Comparison of ENCODE assay signal across 29 cellular contexts in genomic region chr19:28023064-28023463, GRCh38.
A peak's percentile ranks its signal among the peaks of the same experiment; 100 is the strongest.
DNase-seq lines count a peak whose midpoint lies in the region; ATAC-seq, FAIRE-seq and TF ChIP-seq lines count a peak whose summit lies in the region.
"Had no signal": no experiment of that assay in that cellular context is flagged by ENCODE, and none has a peak within 500 bp of the region (broad histone marks: within the 10 kb centered on the region; RNA-seq: fewer than 3 reads in every experiment).

No MANE protein-coding gene starts in this region.

- H3K4me1 ChIP-seq in hepatocyte (ENCODE audit: insufficient read depth) (no peaks in the 10 kb centered on the region), skeletal muscle satellite cell (ENCODE audit: control insufficient read depth, insufficient read depth, low read length) (peaks cover 7% of the 10 kb centered on the region), HepG2 (ENCODE audit: insufficient read depth, low read length) (no peaks in the 10 kb centered on the region)
- H3K4me1 ChIP-seq: breast epithelium, esophagus squamous epithelium, Peyer's patch, uterus had no signal

- H3K4me3 ChIP-seq in hepatocyte, result no peak overlapping the region
- no peak overlapping the region for H3K4me3 ChIP-seq in skeletal muscle satellite cell (ENCODE audit: low read length)
- H3K4me3 ChIP-seq in HepG2 (replicated peaks in 1 of 3; ENCODE audit: insufficient read depth in 1 of 3, low read depth in 2 of 3, low read length in 3 of 3), result no peak overlapping the region
- H3K4me3 ChIP-seq: breast epithelium, coronary artery, esophagus squamous epithelium, GM23338, K562, Peyer's patch, uterus had no signal

- CTCF ChIA-PET in HepG2 (lab: Yijun Ruan, JAX; ENCODE audit: low intra/inter-chr PET ratio, low total read pairs), result no interaction called here

- H3K79me2 ChIP-seq in hepatocyte (no peaks in the 10 kb centered on the region), HepG2 (ENCODE audit: insufficient read depth, low read length) (no peaks in the 10 kb centered on the region)

- FAIRE-seq in HepG2 (lab: Jason Lieb, UNC), result no peak
- FAIRE-seq: GM18507, K562, TTC549 had no signal

- no peak overlapping the region for H3K27ac ChIP-seq in hepatocyte
- H3K27ac ChIP-seq in HepG2 (ENCODE audit: extremely low read length, insufficient read depth, low read length), result no peak overlapping the region
- H3K27ac ChIP-seq: breast epithelium, coronary artery, esophagus squamous epithelium, Peyer's patch, uterus had no signal

- TF ChIP-seq CTCF in hepatocyte (IDR thresholded peaks at IDR 0.05; ENCODE audit: poor library complexity), result no peak
- no peak for TF ChIP-seq CTCF in HepG2 (CRISPR knock-in tag; IDR thresholded peaks at IDR 0.05)

- POLR2A ChIA-PET in HepG2 (lab: Yijun Ruan, JAX), result no interaction called here

- no peaks in the 10 kb centered on the region for H3K9me2 ChIP-seq in hepatocyte (replicated peaks; ENCODE audit: insufficient read depth)

- H3K4me2 ChIP-seq in hepatocyte, result no peak overlapping the region
- no peak overlapping the region for H3K4me2 ChIP-seq in skeletal muscle satellite cell (ENCODE audit: low read length)
- H3K4me2 ChIP-seq in HepG2 (ENCODE audit: low read depth, low read length), result no peak overlapping the region
- H3K4me2 ChIP-seq: GM23338 had no signal

- H3K36me3 ChIP-seq in hepatocyte (replicated peaks; ENCODE audit: insufficient read depth, low read depth) (no peaks in the 10 kb centered on the region), skeletal muscle satellite cell (ENCODE audit: insufficient read depth, low read length) (no peaks in the 10 kb centered on the region), HepG2 (replicated peaks in 1 of 2; ENCODE audit: control insufficient read depth in 1 of 2, insufficient read depth in 2 of 2, low read length in 2 of 2) (no peaks in the 10 kb centered on the region)
- H3K36me3 ChIP-seq: breast epithelium, esophagus squamous epithelium, Peyer's patch, uterus had no signal

- H3K9ac ChIP-seq in skeletal muscle satellite cell (ENCODE audit: low read depth, low read length), result peak overlapping the region; percentile 21
- H3K9ac ChIP-seq in HepG2 (ENCODE audit: insufficient read depth, low read depth, low read length), result no peak overlapping the region

- TF ChIP-seq POLR2A in HepG2 (IDR thresholded peaks at IDR 0.05; ENCODE audit: insufficient read depth in 1 of 2, low read depth in 2 of 2, low read length in 2 of 2), result no peak

- intact Hi-C loops in HepG2 (cut with micrococcal nuclease; ENCODE audit: unreplicated experiment), result no loop called here

- H2AFZ ChIP-seq in hepatocyte (no peak overlapping the region), HepG2 (ENCODE audit: low read length) (no peak overlapping the region)
- H2AFZ ChIP-seq: GM23338 had no signal

- TF ChIP-seq EP300 in HepG2 (IDR thresholded peaks at IDR 0.05; ENCODE audit: low read depth in 2 of 2, low read length in 2 of 2), result no peak
- no peak for TF ChIP-seq EP300 in HepG2 (CRISPR knock-in tag; IDR thresholded peaks at IDR 0.05; ENCODE audit: borderline replicate concordance)

- H3K9me3 ChIP-seq in hepatocyte (ENCODE audit: low read depth) (no peaks in the 10 kb centered on the region), skeletal muscle satellite cell (replicated peaks; ENCODE audit: low read length) (no peaks in the 10 kb centered on the region), HepG2 (ENCODE audit: low read length) (peaks cover 89% of the 10 kb centered on the region)
- H3K9me3 ChIP-seq: breast epithelium, esophagus squamous epithelium, Peyer's patch, uterus had no signal

- H3K27me3 ChIP-seq in hepatocyte, result no peaks in the 10 kb centered on the region
- H3K27me3 ChIP-seq in skeletal muscle satellite cell (ENCODE audit: control insufficient read depth, insufficient read depth, low read length), result peaks cover 11% of the 10 kb centered on the region
- H3K27me3 ChIP-seq in HepG2 (ENCODE audit: control insufficient read depth in 1 of 2, insufficient read depth in 2 of 2, low read length in 2 of 2), result no peaks in the 10 kb centered on the region
- H3K27me3 ChIP-seq: breast epithelium, esophagus squamous epithelium, Peyer's patch, uterus had no signal

- in situ Hi-C loops in HepG2 (cut with HindIII; ENCODE audit: extremely low pct_ligation_motif_present, low pct_unique_long_range_greater_than_20kb), result no loop called here

- BruUV-seq in HepG2 (replicated peaks; lab: Mats Ljungman, UMichigan), result no TSS peak

- 64% methylated on average over 5 of the region's 5 CpGs for WGBS in hepatocyte (ENCODE audit: low lambda C conversion rate, missing lambda C conversion rate)
- 3% methylated on average over 5 of the region's 5 CpGs for WGBS in HepG2 (ENCODE audit: low lambda C conversion rate)

- ATAC-seq in HG02981 (IDR thresholded peaks at IDR 0.05; ENCODE audit: unreplicated experiment) (no peak), HepG2 (no peak), GM21723 (IDR thresholded peaks at IDR 0.05; ENCODE audit: unreplicated experiment) (no peak)
- ATAC-seq: activated CD4-positive, CD25-positive, alpha-beta regulatory T cell treated with anti-CD3 and anti-CD28 coated beads, Interleukin-2, amount 50 U/mL, for 24 hours; activated CD8-positive, alpha-beta T cell treated with anti-CD3 and anti-CD28 coated beads, Interleukin-2, amount 10 ng/mL, durations not matched to agents 7 days and 5 days; activated naive CD8-positive, alpha-beta T cell treated with anti-CD3 and anti-CD28 coated beads, Interleukin-2, amount 50 U/mL, for 24 hours; CD8-positive, alpha-beta T cell; effector memory CD8-positive, alpha-beta T cell; GM23338; K562; stimulated activated effector memory CD8-positive, alpha-beta T cell treated with anti-CD3 and anti-CD28 coated beads, Interleukin-12 subunit alpha, Interleukin-12 subunit beta, amount 100 ng/mL, for 72 hours had no signal

- TF ChIP-seq RAD21 in HepG2 (CRISPR knock-in tag; IDR thresholded peaks at IDR 0.05), result no peak

- DNase-seq in GM03348 (ENCODE audit: low spot score) (peak; percentile 43), astrocyte of the hippocampus (ENCODE audit: low read depth, low spot score) (peak; percentile 94), hepatocyte (ENCODE audit: low spot score) (peak; percentile 21), HepG2 (ENCODE audit: low spot score) (no peak)
- DNase-seq in NK-92 treated with Interleukin-12 subunit alpha and Interleukin-12 subunit beta, amount 100 ng/mL, for 24 hours (lab: John Stamatoyannopoulos, UW), result no peak
- DNase-seq: activated CD8-positive, alpha-beta T cell treated with anti-CD3 and anti-CD28 coated beads, Interleukin-2, amount 10 ng/mL, durations not matched to agents 7 days and 5 days; activated effector memory CD4-positive, alpha-beta T cell treated with anti-CD3 and anti-CD28 coated beads, Interleukin-2, amount 50 U/mL, for 16 hours; activated naive CD8-positive, alpha-beta T cell treated with anti-CD3 and anti-CD28 coated beads, Interleukin-2, amount 50 U/mL, for 24 hours; activated T-cell treated with anti-CD3 and anti-CD28 coated beads for 4 hours; CD8-positive, alpha-beta T cell; DMS 273 treated with DMSO at 0.1 percent for 48 hours; effector memory CD8-positive, alpha-beta T cell; esophagus squamous epithelium; NCI-H1417 treated with DMSO at 0.1 percent for 48 hours; NCI-H524 treated with DMSO at 0.1 percent for 48 hours; nucleus accumbens; Peyer's patch; uterus had no signal

- H4K20me1 ChIP-seq in hepatocyte (ENCODE audit: insufficient read depth, poor library complexity, severe bottlenecking), result no peaks in the 10 kb centered on the region
- no peaks in the 10 kb centered on the region for H4K20me1 ChIP-seq in HepG2 (ENCODE audit: insufficient read depth, low read length)

TF ChIP-seq in HepG2, 621 proteins besides CTCF, POLR2A, EP300 and RAD21 (continues in another document):
- TF ChIP-seq ZBTB1 (CRISPR knock-in tag; IDR thresholded peaks at IDR 0.05; ENCODE audit: borderline replicate concordance) (no peak), FOXA3 (CRISPR knock-in tag; IDR thresholded peaks at IDR 0.05) (no peak), ZNF550 (CRISPR knock-in tag; IDR thresholded peaks at IDR 0.05; ENCODE audit: borderline replicate concordance) (no peak), ZNF670 (CRISPR knock-in tag; IDR thresholded peaks at IDR 0.05; ENCODE audit: borderline replicate concordance) (no peak), HHEX (CRISPR knock-in tag; IDR thresholded peaks at IDR 0.05) (no peak), ZNF580 (CRISPR knock-in tag; IDR thresholded peaks at IDR 0.05; ENCODE audit: borderline replicate concordance, low read depth) (no peak), MED1 (CRISPR knock-in tag; IDR thresholded peaks at IDR 0.05) (no peak), ZNF564 (CRISPR knock-in tag; IDR thresholded peaks at IDR 0.05) (no peak), ZNF709 (CRISPR knock-in tag; IDR thresholded peaks at IDR 0.05) (no peak), SUZ12 (IDR thresholded peaks at IDR 0.05; ENCODE audit: low read depth, low read length) (no peak), UBTF (CRISPR knock-in tag; IDR thresholded peaks at IDR 0.05) (no peak), ZNF180 (CRISPR knock-in tag; IDR thresholded peaks at IDR 0.05; ENCODE audit: borderline replicate concordance, low read depth) (no peak), ZNF563 (CRISPR knock-in tag; IDR thresholded peaks at IDR 0.05) (no peak), ZNF891 (CRISPR knock-in tag; IDR thresholded peaks at IDR 0.05) (no peak)

Comparison
In these comparisons a context has a peak if more than half of its experiments do, and no peak if none do; other contexts are left out.
1. DNase-seq: peak in GM03348 (single experiment), astrocyte of the hippocampus (single experiment) and hepatocyte (single experiment); none in NK-92 treated with Interleukin-12 subunit alpha and Interleukin-12 subunit beta, amount 100 ng/mL, for 24 hours (single experiment) and HepG2 (single experiment).